Comparison of ENCODE assay signal across 11 cellular contexts in the genomic region with DNA sequence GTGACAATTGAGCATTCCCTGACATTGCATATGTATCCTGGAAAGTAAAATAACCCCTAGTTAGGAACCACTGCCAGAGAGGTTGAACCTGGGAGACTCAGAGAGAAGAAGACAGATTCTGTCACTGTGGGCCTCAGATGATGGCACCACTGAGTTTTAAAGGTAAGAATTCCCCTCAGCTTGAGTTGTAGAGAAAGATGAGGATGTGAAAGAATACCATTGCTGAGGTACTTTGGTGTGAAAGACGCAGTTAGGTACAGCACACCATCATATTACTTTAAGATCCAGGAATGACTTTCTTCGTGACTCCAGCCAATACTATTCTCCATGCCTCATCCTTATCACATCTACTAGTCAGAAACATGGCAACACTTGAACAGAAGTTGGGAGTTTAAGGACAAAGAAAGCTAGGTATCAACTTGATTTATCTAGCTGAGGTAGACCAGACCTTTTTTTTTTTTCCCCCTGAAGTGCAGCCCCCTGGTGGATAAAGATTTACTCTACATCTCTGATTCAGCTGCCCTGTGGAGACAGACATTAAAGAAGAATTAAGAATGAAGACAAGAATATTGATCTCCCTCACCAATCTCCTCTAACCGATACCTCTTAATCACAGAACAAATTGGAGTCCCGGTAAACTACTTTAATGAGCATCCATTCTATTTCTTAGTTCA.
DNase-seq lines count a peak whose midpoint lies in the region; ATAC-seq and TF ChIP-seq lines count a peak whose summit lies in the region.
"Had no signal": no experiment of that assay in that cellular context is flagged by ENCODE, and none has a peak within 500 bp of the region (broad histone marks: within the 10 kb centered on the region; RNA-seq: fewer than 3 reads in every experiment).

No MANE protein-coding gene starts in this region.

- H3K27me3 Mint-ChIP-seq in mesothelial cell of epicardium (ENCODE audit: low read depth): no peaks in the 10 kb centered on the region

- no peak overlapping the region for H2AFZ ChIP-seq in GM23248
- H2AFZ ChIP-seq in OCI-LY7 (ENCODE audit: low read length): no peak overlapping the region
- H2AFZ ChIP-seq: parathyroid adenoma had no signal

- H3K27ac Mint-ChIP-seq in mesothelial cell of epicardium: no peak overlapping the region

- H3K36me3 ChIP-seq in GM23248 (ENCODE audit: low read depth): no peaks in the 10 kb centered on the region
- no peaks in the 10 kb centered on the region for H3K36me3 ChIP-seq in OCI-LY7 (ENCODE audit: insufficient read depth, low read length)
- H3K36me3 ChIP-seq in stomach: no peaks in the 10 kb centered on the region
- H3K36me3 ChIP-seq: left lung had no signal

- WGBS in GM23248 (ENCODE audit: low coverage in 1 of 2, low lambda C conversion rate in 2 of 2, missing lambda C conversion rate in 2 of 2), 2 experiments: 74 to 77% methylated on average over 4 of the region's 4 CpGs
- 84 to 93% (median 90%) methylated on average over 4 of the region's 4 CpGs for WGBS in stomach, 5 donors

- H3K27me3 ChIP-seq in GM23248 (replicated peaks; ENCODE audit: insufficient read depth) (peaks cover 14% of the 10 kb centered on the region), stomach (no peaks in the 10 kb centered on the region)
- H3K27me3 ChIP-seq: left lung had no signal

- no peaks in the 10 kb centered on the region for H3F3A ChIP-seq in GM23248 (ENCODE audit: insufficient read depth)

- no peak for ATAC-seq in HG02571 (IDR thresholded peaks at IDR 0.05; ENCODE audit: unreplicated experiment)
- ATAC-seq: left lung had no signal

- intact Hi-C loops in OCI-LY7 (cut with micrococcal nuclease; ENCODE audit: unreplicated experiment): no loop called here
- intact Hi-C loops in stomach (cut with DNase I; ENCODE audit: low total_unique reads): no loop called here

- H3K9me3 ChIP-seq in GM23248 (ENCODE audit: low read depth) (no peaks in the 10 kb centered on the region), OCI-LY7 (ENCODE audit: low read length) (no peaks in the 10 kb centered on the region), stomach (no peaks in the 10 kb centered on the region)
- H3K9me3 ChIP-seq: left lung had no signal

- H3K79me2 ChIP-seq in GM23248 (ENCODE audit: insufficient read depth) (no peaks in the 10 kb centered on the region), OCI-LY7 (ENCODE audit: insufficient read depth, low read depth, low read length) (no peaks in the 10 kb centered on the region)
- H3K79me2 ChIP-seq: parathyroid adenoma had no signal

- peaks cover 2% of the 10 kb centered on the region for H3K4me1 Mint-ChIP-seq in mesothelial cell of epicardium

- no peak overlapping the region for H3K9ac ChIP-seq in GM23248
- H3K9ac ChIP-seq: parathyroid adenoma had no signal

- no TSS peak for BruUV-seq in OCI-LY7 (replicated peaks; lab: Mats Ljungman, UMichigan)

- no peaks in the 10 kb centered on the region for H3K36me3 Mint-ChIP-seq in mesothelial cell of epicardium

- no peaks in the 10 kb centered on the region for H3K9me3 Mint-ChIP-seq in mesothelial cell of epicardium

- H3K4me1 ChIP-seq in GM23248 (ENCODE audit: insufficient read depth) (no peaks in the 10 kb centered on the region), OCI-LY7 (ENCODE audit: insufficient read depth, low read length, poor library complexity, severe bottlenecking) (no peaks in the 10 kb centered on the region), stomach (no peaks in the 10 kb centered on the region)
- H3K4me1 ChIP-seq: left lung, parathyroid adenoma had no signal

- no peaks in the 10 kb centered on the region for H3K9me2 ChIP-seq in GM23248 (ENCODE audit: insufficient read depth)
- no peaks in the 10 kb centered on the region for H3K9me2 ChIP-seq in OCI-LY7 (ENCODE audit: insufficient read depth, low read length)

- in situ Hi-C loops in GM23248 (cut with MboI): no loop called here

- peak; percentile 64 for TF ChIP-seq CTCF in OCI-LY7 (conservative IDR thresholded peaks at IDR 0.05; ENCODE audit: low read length)
- peak; percentile 49 for TF ChIP-seq CTCF in mesothelial cell of epicardium (IDR thresholded peaks at IDR 0.05; ENCODE audit: unreplicated experiment)
- TF ChIP-seq CTCF in stomach (IDR thresholded peaks at IDR 0.05): no peak

- H4K20me1 ChIP-seq in GM23248 (ENCODE audit: insufficient read depth): no peaks in the 10 kb centered on the region
- no peaks in the 10 kb centered on the region for H4K20me1 ChIP-seq in OCI-LY7 (ENCODE audit: insufficient read depth, low read length)

- TF ChIP-seq EP300 in stomach (IDR thresholded peaks at IDR 0.05): no peak

- no peak overlapping the region for H3K4me3 Mint-ChIP-seq in mesothelial cell of epicardium

- no peak for TF ChIP-seq POLR2A in stomach (IDR thresholded peaks at IDR 0.05)

- peak; percentile 31 for DNase-seq in DMS53 (lab: John Stamatoyannopoulos, UW)
- DNase-seq in DMS53 treated with DMSO at 0.1 percent for 48 hours (lab: John Stamatoyannopoulos, UW; ENCODE audit: unreplicated experiment): no peak
- DNase-seq in GM23248: peak; percentile 10
- peak; percentile 7 for DNase-seq in OCI-LY7 (ENCODE audit: low spot score)
- DNase-seq in mesothelial cell of epicardium (ENCODE audit: low spot score in 2 of 2, unreplicated experiment in 2 of 2): no peak
- DNase-seq in ureter (ENCODE audit: low spot score): no peak
- DNase-seq in stomach: no peak
- DNase-seq: left lung, NCI-H226 had no signal

- H3K4me3 ChIP-seq in GM23248 (no peak overlapping the region), OCI-LY7 (ENCODE audit: low read depth, low read length, poor library complexity, severe bottlenecking) (no peak overlapping the region), stomach (no peak overlapping the region)
- H3K4me3 ChIP-seq: left lung had no signal

- POLR2A ChIA-PET in OCI-LY7 (lab: Charles Lee): interaction anchor here (0.6 to 1.0 kb wide), 2 partner anchors 152 to 643 kb away, joined by 3 read pairs; no protein-coding TSS in a partner anchor

- H3K4me2 ChIP-seq in GM23248 (ENCODE audit: unreplicated experiment) (no peak overlapping the region), OCI-LY7 (ENCODE audit: low read length) (no peak overlapping the region)

- CTCF ChIA-PET in OCI-LY7 (lab: Charles Lee; ENCODE audit: unreplicated experiment): no interaction called here

- H3K27ac ChIP-seq in GM23248 (no peak overlapping the region), OCI-LY7 (ENCODE audit: low read depth, low read length, poor library complexity, severe bottlenecking) (no peak overlapping the region), stomach (no peak overlapping the region)
- H3K27ac ChIP-seq: left lung, parathyroid adenoma had no signal

Comparison
In these comparisons a context has a peak if more than half of its experiments do, and no peak if none do; other contexts are left out.
1. DNase-seq: peak in DMS53 (single experiment), GM23248 (single experiment) and OCI-LY7 (single experiment); none in DMS53 treated with DMSO at 0.1 percent for 48 hours (single experiment), mesothelial cell of epicardium (0 of 2), ureter (single experiment) and stomach (single experiment).
2. CTCF ChIP-seq: peak in OCI-LY7 (single experiment) and mesothelial cell of epicardium (single experiment); none in stomach (0 of 7).